ENCODE assay signal across 1 cellular context in genomic region chr9:111131219-111131618, GRCh38.
TF ChIP-seq lines count a peak whose summit lies in the region.

No MANE protein-coding gene starts in this region.

TF ChIP-seq in GM23338, 12 proteins besides CTCF, POLR2A, EP300 and RAD21 (continued from another document):
- TF ChIP-seq, protein P1, sequence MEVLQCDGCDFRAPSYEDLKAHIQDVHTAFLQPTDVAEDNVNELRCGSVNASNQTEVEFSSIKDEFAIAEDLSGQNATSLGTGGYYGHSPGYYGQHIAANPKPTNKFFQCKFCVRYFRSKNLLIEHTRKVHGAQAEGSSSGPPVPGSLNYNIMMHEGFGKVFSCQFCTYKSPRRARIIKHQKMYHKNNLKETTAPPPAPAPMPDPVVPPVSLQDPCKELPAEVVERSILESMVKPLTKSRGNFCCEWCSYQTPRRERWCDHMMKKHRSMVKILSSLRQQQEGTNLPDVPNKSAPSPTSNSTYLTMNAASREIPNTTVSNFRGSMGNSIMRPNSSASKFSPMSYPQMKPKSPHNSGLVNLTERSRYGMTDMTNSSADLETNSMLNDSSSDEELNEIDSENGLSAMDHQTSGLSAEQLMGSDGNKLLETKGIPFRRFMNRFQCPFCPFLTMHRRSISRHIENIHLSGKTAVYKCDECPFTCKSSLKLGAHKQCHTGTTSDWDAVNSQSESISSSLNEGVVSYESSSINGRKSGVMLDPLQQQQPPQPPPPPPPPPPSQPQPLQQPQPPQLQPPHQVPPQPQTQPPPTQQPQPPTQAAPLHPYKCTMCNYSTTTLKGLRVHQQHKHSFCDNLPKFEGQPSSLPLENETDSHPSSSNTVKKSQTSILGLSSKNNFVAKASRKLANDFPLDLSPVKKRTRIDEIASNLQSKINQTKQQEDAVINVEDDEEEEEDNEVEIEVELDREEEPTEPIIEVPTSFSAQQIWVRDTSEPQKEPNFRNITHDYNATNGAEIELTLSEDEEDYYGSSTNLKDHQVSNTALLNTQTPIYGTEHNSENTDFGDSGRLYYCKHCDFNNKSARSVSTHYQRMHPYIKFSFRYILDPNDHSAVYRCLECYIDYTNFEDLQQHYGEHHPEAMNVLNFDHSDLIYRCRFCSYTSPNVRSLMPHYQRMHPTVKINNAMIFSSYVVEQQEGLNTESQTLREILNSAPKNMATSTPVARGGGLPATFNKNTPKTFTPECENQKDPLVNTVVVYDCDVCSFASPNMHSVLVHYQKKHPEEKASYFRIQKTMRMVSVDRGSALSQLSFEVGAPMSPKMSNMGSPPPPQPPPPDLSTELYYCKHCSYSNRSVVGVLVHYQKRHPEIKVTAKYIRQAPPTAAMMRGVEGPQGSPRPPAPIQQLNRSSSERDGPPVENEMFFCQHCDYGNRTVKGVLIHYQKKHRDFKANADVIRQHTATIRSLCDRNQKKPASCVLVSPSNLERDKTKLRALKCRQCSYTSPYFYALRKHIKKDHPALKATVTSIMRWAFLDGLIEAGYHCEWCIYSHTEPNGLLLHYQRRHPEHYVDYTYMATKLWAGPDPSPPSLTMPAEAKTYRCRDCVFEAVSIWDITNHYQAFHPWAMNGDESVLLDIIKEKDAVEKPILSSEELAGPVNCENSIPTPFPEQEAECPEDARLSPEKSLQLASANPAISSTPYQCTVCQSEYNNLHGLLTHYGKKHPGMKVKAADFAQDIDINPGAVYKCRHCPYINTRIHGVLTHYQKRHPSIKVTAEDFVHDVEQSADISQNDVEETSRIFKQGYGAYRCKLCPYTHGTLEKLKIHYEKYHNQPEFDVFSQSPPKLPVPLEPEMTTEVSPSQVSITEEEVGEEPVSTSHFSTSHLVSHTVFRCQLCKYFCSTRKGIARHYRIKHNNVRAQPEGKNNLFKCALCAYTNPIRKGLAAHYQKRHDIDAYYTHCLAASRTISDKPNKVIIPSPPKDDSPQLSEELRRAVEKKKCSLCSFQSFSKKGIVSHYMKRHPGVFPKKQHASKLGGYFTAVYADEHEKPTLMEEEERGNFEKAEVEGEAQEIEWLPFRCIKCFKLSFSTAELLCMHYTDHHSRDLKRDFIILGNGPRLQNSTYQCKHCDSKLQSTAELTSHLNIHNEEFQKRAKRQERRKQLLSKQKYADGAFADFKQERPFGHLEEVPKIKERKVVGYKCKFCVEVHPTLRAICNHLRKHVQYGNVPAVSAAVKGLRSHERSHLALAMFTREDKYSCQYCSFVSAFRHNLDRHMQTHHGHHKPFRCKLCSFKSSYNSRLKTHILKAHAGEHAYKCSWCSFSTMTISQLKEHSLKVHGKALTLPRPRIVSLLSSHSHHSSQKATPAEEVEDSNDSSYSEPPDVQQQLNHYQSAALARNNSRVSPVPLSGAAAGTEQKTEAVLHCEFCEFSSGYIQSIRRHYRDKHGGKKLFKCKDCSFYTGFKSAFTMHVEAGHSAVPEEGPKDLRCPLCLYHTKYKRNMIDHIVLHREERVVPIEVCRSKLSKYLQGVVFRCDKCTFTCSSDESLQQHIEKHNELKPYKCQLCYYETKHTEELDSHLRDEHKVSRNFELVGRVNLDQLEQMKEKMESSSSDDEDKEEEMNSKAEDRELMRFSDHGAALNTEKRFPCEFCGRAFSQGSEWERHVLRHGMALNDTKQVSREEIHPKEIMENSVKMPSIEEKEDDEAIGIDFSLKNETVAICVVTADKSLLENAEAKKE (CRISPR knock-in tag; IDR thresholded peaks at IDR 0.05) = no peak
